ENCODE assay signal across 1 cellular context in genomic region chr10:4941540-4942330, GRCh38.
A peak's percentile ranks its signal among the peaks of the same experiment; 100 is the strongest.
TF ChIP-seq lines count a peak whose summit lies in the region.

No MANE protein-coding gene starts in this region.

TF ChIP-seq in K562, 482 proteins besides CTCF, POLR2A, EP300 and RAD21 (continued from another document and continues in another):
- TF ChIP-seq ZNF407 (IDR thresholded peaks at IDR 0.05; ENCODE audit: low read depth) (no peak), GABPA (tag; conservative IDR thresholded peaks at IDR 0.05; ENCODE audit: low read depth) (no peak; the same call in 1 of the 2 replicates), CHD1 (IDR thresholded peaks at IDR 0.05; ENCODE audit: low read length) (no peak), ZNF184 (CRISPR knock-in tag; IDR thresholded peaks at IDR 0.05) (no peak), POLR3A (IDR thresholded peaks at IDR 0.05; ENCODE audit: borderline replicate concordance, extremely low read depth, insufficient read depth, insufficient read length) (no peak), C11orf30 (IDR thresholded peaks at IDR 0.05; ENCODE audit: low read depth) (peak; percentile 99), SREBF1 (IDR thresholded peaks at IDR 0.05; ENCODE audit: borderline replicate concordance, low read depth, low read length) (no peak), TAF7 (tag; IDR thresholded peaks at IDR 0.05) (no peak), STAT5A (IDR thresholded peaks at IDR 0.05; ENCODE audit: borderline replicate concordance, low read length) (no peak), NR2F6 (CRISPR knock-in tag; IDR thresholded peaks at IDR 0.05) (no peak), RUNX1 (IDR thresholded peaks at IDR 0.05; ENCODE audit: low read depth) (no peak), ETV6 (IDR thresholded peaks at IDR 0.05; ENCODE audit: borderline replicate concordance in 1 of 2, low read depth in 2 of 2, low read length in 1 of 2) (no peak), ETV6 (CRISPR knock-in tag; IDR thresholded peaks at IDR 0.05; ENCODE audit: borderline replicate concordance) (no peak), MYBL2 (IDR thresholded peaks at IDR 0.05; ENCODE audit: low read depth) (no peak), MYBL2 (CRISPR knock-in tag; IDR thresholded peaks at IDR 0.05; ENCODE audit: borderline replicate concordance) (no peak), NR2C1 (IDR thresholded peaks at IDR 0.05) (no peak), NR2C1 (tag; IDR thresholded peaks at IDR 0.05) (peak; percentile 21; the same call in 1 of the 2 replicates), ZSCAN29 (IDR thresholded peaks at IDR 0.05) (no peak), ARID3A (IDR thresholded peaks at IDR 0.05; ENCODE audit: borderline replicate concordance, low read depth, low read length) (peak; percentile 36; the same call in 1 of the 2 replicates), HOXB6 (CRISPR knock-in tag; IDR thresholded peaks at IDR 0.05; ENCODE audit: borderline replicate concordance) (no peak), TBP (optimal IDR thresholded peaks at IDR 0.05; ENCODE audit: low read depth, low read length) (no peak), PCBP2 (IDR thresholded peaks at IDR 0.05; ENCODE audit: low read depth, low read length, poor library complexity, severe bottlenecking) (no peak), EZH2 (IDR thresholded peaks at IDR 0.05; ENCODE audit: borderline replicate concordance, low read depth, low read length) (no peak), ZNF282 (CRISPR knock-in tag; IDR thresholded peaks at IDR 0.05) (no peak), NEUROD1 (IDR thresholded peaks at IDR 0.05; ENCODE audit: borderline replicate concordance, low read depth, low read length, partially characterized antibody) (no peak), ATF3 (IDR thresholded peaks at IDR 0.05) (peak; percentile 46; the same call in 1 of the 2 replicates), ATF3 (CRISPR knock-in tag; conservative IDR thresholded peaks at IDR 0.05) (no peak), TAF15 (IDR thresholded peaks at IDR 0.05; ENCODE audit: low read depth, low read length) (no peak), NFE2L1 (tag; IDR thresholded peaks at IDR 0.05; ENCODE audit: borderline replicate concordance, low read depth) (peak; percentile 85), CBFA2T3 (IDR thresholded peaks at IDR 0.05) (peak; percentile 82), DDX20 (tag; IDR thresholded peaks at IDR 0.05; ENCODE audit: low read depth) (no peak), ZBTB49 (CRISPR knock-in tag; IDR thresholded peaks at IDR 0.05; ENCODE audit: borderline replicate concordance) (no peak), CREB3L1 (IDR thresholded peaks at IDR 0.05; ENCODE audit: borderline replicate concordance, low read depth) (peak; percentile 38; the same call in 1 of the 2 replicates), ZNF274 (IDR thresholded peaks at IDR 0.05; ENCODE audit: borderline replicate concordance, low read depth, low read length) (no peak), DMBX1 (CRISPR knock-in tag; IDR thresholded peaks at IDR 0.05; ENCODE audit: borderline replicate concordance) (peak; percentile 74; the same call in 1 of the 2 replicates), REST (CRISPR knock-in tag; IDR thresholded peaks at IDR 0.05; ENCODE audit: low read depth) (no peak), ATF6 (CRISPR knock-in tag; IDR thresholded peaks at IDR 0.05) (no peak), ZNF143 (CRISPR knock-in tag; IDR thresholded peaks at IDR 0.05) (no peak), FOXK2 (conservative IDR thresholded peaks at IDR 0.05 in 1 of 2, IDR thresholded peaks at IDR 0.05 in 1 of 2; ENCODE audit: low read depth in 2 of 2) (peak in 1 of 2 experiments; percentile 50; a peak in 2 of 4 replicates), CTBP1 (IDR thresholded peaks at IDR 0.05; ENCODE audit: borderline replicate concordance) (peak; percentile 73), JUND (IDR thresholded peaks at IDR 0.05; ENCODE audit: borderline replicate concordance, low read depth, low read length) (peak; percentile 70), JUND (tag; IDR thresholded peaks at IDR 0.05; ENCODE audit: borderline replicate concordance, low read depth, low read length) (peak; percentile 59; the same call in 1 of the 3 replicates)
